8 cellular contexts compared by ENCODE assay signal in the genomic region with DNA sequence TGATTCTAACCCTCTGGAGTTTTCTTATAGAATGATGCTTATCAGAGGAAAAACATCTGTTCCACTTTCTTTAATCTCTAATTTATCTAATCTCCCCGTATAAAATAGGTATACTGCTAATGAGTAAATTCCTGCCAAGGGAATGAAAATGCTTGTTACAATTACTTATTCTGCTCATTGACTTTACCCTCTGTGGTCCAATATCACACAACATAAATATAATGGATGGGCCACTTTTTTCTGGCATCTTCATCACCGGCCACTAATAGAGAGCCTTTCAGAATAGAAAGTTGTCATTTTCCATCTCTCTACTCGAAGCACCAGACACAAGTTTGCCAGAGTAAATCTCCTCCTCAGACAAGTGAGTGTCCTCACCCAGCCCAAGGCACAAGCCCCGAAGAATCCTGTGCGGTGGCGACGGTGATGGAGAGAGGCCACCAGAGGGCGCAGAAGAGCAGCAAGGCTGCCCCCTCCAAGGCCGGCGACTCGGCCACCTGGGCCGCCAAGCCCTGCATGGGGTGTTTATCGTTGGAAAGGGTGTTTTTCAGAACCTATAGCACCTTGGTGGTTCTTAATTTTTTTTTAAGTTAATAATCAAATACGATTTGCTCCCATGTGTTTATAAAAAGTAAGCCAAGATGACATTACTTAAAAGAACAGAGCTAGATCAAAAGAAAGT.
A peak's percentile ranks its signal among the peaks of the same experiment; 100 is the strongest.
DNase-seq lines count a peak whose midpoint lies in the region; ATAC-seq and TF ChIP-seq lines count a peak whose summit lies in the region.

No MANE protein-coding gene starts in this region.

- H3K9ac ChIP-seq in KMS-11 = no peak overlapping the region

- H2AFZ ChIP-seq in KMS-11 (ENCODE audit: low read depth) (no peak overlapping the region), osteoblast (ENCODE audit: low read length) (no peak overlapping the region)

- DNase-seq in EH (ENCODE audit: low read depth) = peak; percentile 61
- peak; percentile 81 for DNase-seq in RPMI8226
- DNase-seq in activated T-helper 9 cell treated with anti-CD3 and anti-CD28 coated beads, Interleukin-2, amount 50 U/mL, for 16 hours (ENCODE audit: low read depth) = peak; percentile 66
- DNase-seq in foreskin fibroblast = peak; percentile 34 to 82
- DNase-seq in osteoblast (ENCODE audit: insufficient read length, low spot score, missing footprints) = peak; percentile 94
- no peak for DNase-seq in thoracic aorta (ENCODE audit: low spot score)

- H3K79me2 ChIP-seq in KMS-11 (ENCODE audit: insufficient read depth, low read depth) (no peaks in the 10 kb centered on the region), osteoblast (ENCODE audit: insufficient read depth, low read length) (no peaks in the 10 kb centered on the region)

- no peaks in the 10 kb centered on the region for H3K36me3 ChIP-seq in KMS-11 (ENCODE audit: insufficient read depth)
- H3K36me3 ChIP-seq in osteoblast (ENCODE audit: insufficient read depth, low read length) = no peaks in the 10 kb centered on the region
- no peaks in the 10 kb centered on the region for H3K36me3 ChIP-seq in thoracic aorta

- H3K4me2 ChIP-seq in KMS-11 (no peak overlapping the region), osteoblast (ENCODE audit: insufficient read depth, low read length) (peak overlapping the region; percentile 37)

- H3K4me1 ChIP-seq in KMS-11 (ENCODE audit: low read depth, poor library complexity, severe bottlenecking) (no peaks in the 10 kb centered on the region), osteoblast (ENCODE audit: insufficient read depth, low read length) (no peaks in the 10 kb centered on the region), thoracic aorta (ENCODE audit: control insufficient read depth in 1 of 2, low read depth in 2 of 2) (no peaks in the 10 kb centered on the region)

- H3K27me3 ChIP-seq in KMS-11 (ENCODE audit: insufficient read depth, low read depth) (no peaks in the 10 kb centered on the region), osteoblast (ENCODE audit: insufficient read depth, low read length) (no peaks in the 10 kb centered on the region), thoracic aorta (replicated peaks; ENCODE audit: insufficient read depth) (no peaks in the 10 kb centered on the region)

- H3K4me3 ChIP-seq in KMS-11 (IDR thresholded peaks at IDR 0.05; ENCODE audit: insufficient read depth, low read depth, low read length) = no peak overlapping the region
- H3K4me3 ChIP-seq in foreskin fibroblast (ENCODE audit: low read depth in 1 of 2, low read length in 2 of 2) = no peak overlapping the region
- H3K4me3 ChIP-seq in osteoblast (ENCODE audit: insufficient read depth, low read length) = no peak overlapping the region
- H3K4me3 ChIP-seq in thoracic aorta = no peak overlapping the region

- ATAC-seq in GM21786 (IDR thresholded peaks at IDR 0.05; ENCODE audit: unreplicated experiment) = peak; percentile 92
- ATAC-seq in thoracic aorta (ENCODE audit: insufficient number of reproducible peaks, low FRiP score, low read depth) = no peak

- no peak overlapping the region for H3K27ac ChIP-seq in KMS-11
- H3K27ac ChIP-seq in osteoblast (ENCODE audit: low read depth, low read length) = no peak overlapping the region
- no peak overlapping the region for H3K27ac ChIP-seq in thoracic aorta

- H4K20me1 ChIP-seq in KMS-11 (ENCODE audit: insufficient read depth) (no peaks in the 10 kb centered on the region), osteoblast (ENCODE audit: insufficient read depth, low read length) (no peaks in the 10 kb centered on the region)

- TF ChIP-seq CTCF in KMS-11 (conservative IDR thresholded peaks at IDR 0.05; ENCODE audit: low read depth, low read length) (peak; percentile 91), foreskin fibroblast (IDR thresholded peaks at IDR 0.05; ENCODE audit: low read depth, low read length) (peak; percentile 97), osteoblast (IDR thresholded peaks at IDR 0.05; ENCODE audit: extremely low read depth, low read depth, low read length) (peak; percentile 91), thoracic aorta (IDR thresholded peaks at IDR 0.05) (peak; percentile 93)

- H3K9me3 ChIP-seq in osteoblast (ENCODE audit: low read depth, low read length) = no peaks in the 10 kb centered on the region
- no peaks in the 10 kb centered on the region for H3K9me3 ChIP-seq in thoracic aorta
